ENCODE assay signal across 8 cellular contexts in genomic region chr4:4762909-4763814, GRCh38.
DNase-seq lines count a peak whose midpoint lies in the region; ATAC-seq and TF ChIP-seq lines count a peak whose summit lies in the region.

No MANE protein-coding gene starts in this region.

- H3K27ac Mint-ChIP-seq in effector memory CD8-positive, alpha-beta T cell: peak overlapping the region; percentile 53 to 84

- H3K4me1 ChIP-seq in esophagus squamous epithelium: no peaks in the 10 kb centered on the region

- H3K27me3 Mint-ChIP-seq in effector memory CD8-positive, alpha-beta T cell: peaks cover 0 to 7% of the 10 kb centered on the region in 2 donors

- no peak for TF ChIP-seq CTCF in esophagus squamous epithelium (IDR thresholded peaks at IDR 0.05)

- H3K4me3 Mint-ChIP-seq in effector memory CD8-positive, alpha-beta T cell: peak overlapping the region; percentile 68 to 74

- H3K36me3 ChIP-seq in esophagus squamous epithelium: no peaks in the 10 kb centered on the region

- peaks cover 6 to 16% of the 10 kb centered on the region in 2 donors for H3K4me1 Mint-ChIP-seq in effector memory CD8-positive, alpha-beta T cell (ENCODE audit: low read depth in 2 of 2)

- TF ChIP-seq POLR2A in esophagus squamous epithelium (IDR thresholded peaks at IDR 0.05): no peak

- no peaks in the 10 kb centered on the region for H3K9me3 ChIP-seq in esophagus squamous epithelium

- no peak overlapping the region for H3K4me3 ChIP-seq in esophagus squamous epithelium

- H3K36me3 Mint-ChIP-seq in effector memory CD8-positive, alpha-beta T cell (ENCODE audit: insufficient read depth): peaks cover 4% of the 10 kb centered on the region

- 36 to 37% methylated on average over 25 to 26 of the region's 27 CpGs for whole genome bisulfite sequencing in esophagus squamous epithelium, 2 donors

- intact Hi-C loops in esophagus squamous epithelium (cut with DNase I): no loop called here

- no peaks in the 10 kb centered on the region for H3K27me3 ChIP-seq in esophagus squamous epithelium

- H3K9me3 Mint-ChIP-seq in effector memory CD8-positive, alpha-beta T cell: no peaks in the 10 kb centered on the region

- ATAC-seq in HG02571 (IDR thresholded peaks at IDR 0.05; ENCODE audit: unreplicated experiment): peak; percentile 78
- ATAC-seq in effector memory CD8-positive, alpha-beta T cell (replicated peaks): no peak

- H3K27ac ChIP-seq in esophagus squamous epithelium: no peak overlapping the region

- DNase-seq in activated T-cell treated with anti-CD3 and anti-CD28 coated beads for 24 hours (ENCODE audit: low read depth) (peak; percentile 10), NCI-H69 (lab: John Stamatoyannopoulos, UW) (peak; percentile 3), esophagus squamous epithelium (lab: John Stamatoyannopoulos, UW) (no peak)
- DNase-seq in activated T-cell treated with anti-CD3 and anti-CD28 coated beads, Interleukin-2, amount 50 U/mL, for 1 hour: no peak
- no peak for DNase-seq in effector memory CD8-positive, alpha-beta T cell
- peak; percentile 38 to 40 for DNase-seq in stimulated activated CD8-positive, alpha-beta memory T cell treated with anti-CD3 and anti-CD28 coated beads, Interleukin-15, amount 100 ng/mL, for 48 hours (ENCODE audit: low read depth in 2 of 2)
- no peak for DNase-seq in NK-92 treated with Interleukin-12 subunit alpha and Interleukin-12 subunit beta, amount 100 ng/mL, for 24 hours (lab: John Stamatoyannopoulos, UW)

Comparison
In these comparisons a context has a peak if more than half of its experiments do, and no peak if none do; other contexts are left out.
1. DNase-seq: peak in activated T-cell treated with anti-CD3 and anti-CD28 coated beads for 24 hours (single experiment), NCI-H69 (single experiment) and stimulated activated CD8-positive, alpha-beta memory T cell treated with anti-CD3 and anti-CD28 coated beads, Interleukin-15, amount 100 ng/mL, for 48 hours (2 of 2); none in activated T-cell treated with anti-CD3 and anti-CD28 coated beads, Interleukin-2, amount 50 U/mL, for 1 hour (single experiment), effector memory CD8-positive, alpha-beta T cell (0 of 3), esophagus squamous epithelium (single experiment) and NK-92 treated with Interleukin-12 subunit alpha and Interleukin-12 subunit beta, amount 100 ng/mL, for 24 hours (single experiment).